In the genomic region with DNA sequence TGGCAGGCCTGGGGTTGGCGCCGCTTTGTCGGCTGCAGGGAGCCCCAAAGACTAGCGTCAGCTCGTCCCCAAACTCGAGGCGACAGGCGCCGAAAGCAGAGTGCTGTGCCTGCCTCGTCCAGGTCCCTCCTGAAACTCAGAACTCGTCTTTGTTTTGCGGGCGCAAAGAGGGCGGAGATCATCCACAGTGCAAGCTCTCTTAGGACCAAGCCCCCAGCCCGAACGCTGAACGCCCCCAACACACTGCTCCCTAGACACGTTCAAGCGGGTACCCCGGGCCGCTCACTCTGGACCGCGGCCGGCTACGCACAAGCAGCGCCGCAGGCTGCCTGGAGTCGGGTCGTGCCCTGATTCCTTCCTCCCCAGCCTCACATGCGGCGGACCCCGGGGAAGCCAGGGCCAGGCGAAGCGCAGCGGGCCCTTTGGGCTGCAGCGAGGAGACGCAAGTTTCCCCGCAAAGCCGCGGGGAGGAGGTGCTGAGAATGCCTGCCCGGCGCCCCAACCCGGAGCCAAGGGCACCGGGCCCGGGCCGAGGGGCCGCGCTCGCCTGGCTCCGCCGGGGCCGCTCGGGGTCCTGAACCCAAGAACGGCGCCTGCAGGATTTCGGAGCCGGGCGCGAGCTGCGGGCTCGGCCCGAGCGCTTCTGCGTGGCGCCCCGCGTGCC, we compare ENCODE assay signal across 9 cellular contexts. TPM values are rescaled to one million over a fixed set of nuclear protein-coding genes. Genes with fewer than 3 reads are reported as not detected.
DNase-seq lines count a peak whose midpoint lies in the region; ATAC-seq and TF ChIP-seq lines count a peak whose summit lies in the region.
"Had no signal": no experiment of that assay in that cellular context is flagged by ENCODE, and none has a peak within 500 bp of the region (broad histone marks: within the 10 kb centered on the region; RNA-seq: fewer than 3 reads in every experiment).

No MANE protein-coding gene starts in this region.

- no peak overlapping the region for H3K27ac Mint-ChIP-seq in CD4-positive, alpha-beta T cell
- no peak overlapping the region for H3K27ac Mint-ChIP-seq in chondrocyte (ENCODE audit: unreplicated experiment)
- no peak overlapping the region for H3K27ac Mint-ChIP-seq in naive thymus-derived CD8-positive, alpha-beta T cell

- H3K27me3 ChIP-seq in CD4-positive, alpha-beta T cell (ENCODE audit: control insufficient read depth, insufficient read depth, low read length): peaks cover 51% of the 10 kb centered on the region

- intact Hi-C loops in CD4-positive, alpha-beta T cell (cut with DNase I, micrococcal nuclease): loop anchor here in 1 of 2 experiments (10.0 kb wide), 1 partner anchor 497 kb away; no protein-coding TSS in a partner anchor

- peak overlapping the region; percentile 62 for H3K4me3 Mint-ChIP-seq in CD4-positive, alpha-beta T cell
- peak overlapping the region; percentile 51 for H3K4me3 Mint-ChIP-seq in chondrocyte (ENCODE audit: unreplicated experiment)
- peak overlapping the region; percentile 66 to 79 (median 73) for H3K4me3 Mint-ChIP-seq in naive thymus-derived CD8-positive, alpha-beta T cell

- CTCF ChIA-PET in CD4-positive, alpha-beta T cell (lab: Charles Lee): no interaction called here
- CTCF ChIA-PET in RWPE1 (lab: Yijun Ruan, JAX): interaction anchor here (0.6 to 1.9 kb wide), 7 partner anchors 10 to 500 kb away, joined by 3 to 8 read pairs (median 3); no protein-coding TSS in a partner anchor

- DNase-seq in CD4-positive, alpha-beta T cell: no peak
- DNase-seq in chondrocyte (ENCODE audit: low spot score) (no peak), ecto neural progenitor cell (ENCODE audit: low spot score) (no peak), GF-D8 (lab: John Stamatoyannopoulos, UW) (no peak), RWPE1 (ENCODE audit: low spot score) (no peak)
- peak in 2 of 10 donors; percentile 4 to 12 for DNase-seq in naive thymus-derived CD8-positive, alpha-beta T cell

- no peak for ATAC-seq in CD4-positive, alpha-beta T cell (ENCODE audit: poor library complexity)
- ATAC-seq in HG02759 (IDR thresholded peaks at IDR 0.05; ENCODE audit: unreplicated experiment) (peak; percentile 16), GM21367 (IDR thresholded peaks at IDR 0.05; ENCODE audit: unreplicated experiment) (no peak)
- peak; percentile 22 to 28 for ATAC-seq in naive thymus-derived CD8-positive, alpha-beta T cell

- peaks cover 11% of the 10 kb centered on the region for H3K4me1 Mint-ChIP-seq in CD4-positive, alpha-beta T cell (ENCODE audit: low read depth)
- peaks cover 13% of the 10 kb centered on the region for H3K4me1 Mint-ChIP-seq in chondrocyte (ENCODE audit: low read depth)
- H3K4me1 Mint-ChIP-seq in naive thymus-derived CD8-positive, alpha-beta T cell: peaks cover 8 to 18% (median 16%) of the 10 kb centered on the region in 4 donors

- no peaks in the 10 kb centered on the region for H3K36me3 Mint-ChIP-seq in CD4-positive, alpha-beta T cell (ENCODE audit: low read depth)
- H3K36me3 Mint-ChIP-seq in chondrocyte (ENCODE audit: low read depth): no peaks in the 10 kb centered on the region
- H3K36me3 Mint-ChIP-seq in naive thymus-derived CD8-positive, alpha-beta T cell: peaks cover 0 to 2% (median 1%) of the 10 kb centered on the region in 3 donors

- peaks cover 62% of the 10 kb centered on the region for H3K27me3 Mint-ChIP-seq in CD4-positive, alpha-beta T cell
- H3K27me3 Mint-ChIP-seq in chondrocyte (ENCODE audit: low read depth): peaks cover 70% of the 10 kb centered on the region
- H3K27me3 Mint-ChIP-seq in naive thymus-derived CD8-positive, alpha-beta T cell: peaks cover 42 to 62% (median 51%) of the 10 kb centered on the region in 5 donors

- POLR2A ChIA-PET in CD4-positive, alpha-beta T cell (lab: Charles Lee): no interaction called here
- POLR2A ChIA-PET in naive thymus-derived CD8-positive, alpha-beta T cell (lab: Charles Lee): no interaction called here
- POLR2A ChIA-PET in RWPE1 (lab: Yijun Ruan, JAX; ENCODE audit: low non-redundant PET): no interaction called here

- no peaks in the 10 kb centered on the region for H3K9me3 ChIP-seq in CD4-positive, alpha-beta T cell (ENCODE audit: control insufficient read depth, low read length)

- H3K9me3 Mint-ChIP-seq in CD4-positive, alpha-beta T cell: no peaks in the 10 kb centered on the region
- H3K9me3 Mint-ChIP-seq in chondrocyte (ENCODE audit: low read depth): no peaks in the 10 kb centered on the region
- H3K9me3 Mint-ChIP-seq in naive thymus-derived CD8-positive, alpha-beta T cell: no peaks in the 10 kb centered on the region

- no peak for TF ChIP-seq CTCF in CD4-positive, alpha-beta T cell (IDR thresholded peaks at IDR 0.05)
- TF ChIP-seq CTCF in chondrocyte (IDR thresholded peaks at IDR 0.05) (no peak), RWPE1 (conservative IDR thresholded peaks at IDR 0.05; ENCODE audit: low read depth) (no peak)

- H3K27ac ChIP-seq in CD4-positive, alpha-beta T cell (ENCODE audit: low read depth, low read length): no peak overlapping the region
- no peak overlapping the region for H3K27ac ChIP-seq in RWPE1

RNA-seq across cellular contexts. Expression of a gene that starts 0.9 kb away (rescaled TPM):
- not detected for total RNA-seq in CD4-positive, alpha-beta T cell
- 0.07 to 0.49 TPM in 2 of 3 replicates, not detected in the other for total RNA-seq in chondrocyte
- total RNA-seq in naive thymus-derived CD8-positive, alpha-beta T cell: 1 to 10 TPM; 1.5 to 1.6 TPM
- not detected for polyA plus RNA-seq in naive thymus-derived CD8-positive, alpha-beta T cell
- total RNA-seq: pulmonary artery endothelial cell had no signal

Comparison
In these comparisons a context has a peak if more than half of its experiments do, and no peak if none do; other contexts are left out.
1. ATAC-seq: peak in HG02759 (single experiment) and naive thymus-derived CD8-positive, alpha-beta T cell (2 of 2); none in CD4-positive, alpha-beta T cell (single experiment) and GM21367 (single experiment).
2. Peak in every context shown above with its lines, with median percentiles within 50 percentile points of each other: H3K4me3 Mint-ChIP-seq.